In the genomic region with DNA sequence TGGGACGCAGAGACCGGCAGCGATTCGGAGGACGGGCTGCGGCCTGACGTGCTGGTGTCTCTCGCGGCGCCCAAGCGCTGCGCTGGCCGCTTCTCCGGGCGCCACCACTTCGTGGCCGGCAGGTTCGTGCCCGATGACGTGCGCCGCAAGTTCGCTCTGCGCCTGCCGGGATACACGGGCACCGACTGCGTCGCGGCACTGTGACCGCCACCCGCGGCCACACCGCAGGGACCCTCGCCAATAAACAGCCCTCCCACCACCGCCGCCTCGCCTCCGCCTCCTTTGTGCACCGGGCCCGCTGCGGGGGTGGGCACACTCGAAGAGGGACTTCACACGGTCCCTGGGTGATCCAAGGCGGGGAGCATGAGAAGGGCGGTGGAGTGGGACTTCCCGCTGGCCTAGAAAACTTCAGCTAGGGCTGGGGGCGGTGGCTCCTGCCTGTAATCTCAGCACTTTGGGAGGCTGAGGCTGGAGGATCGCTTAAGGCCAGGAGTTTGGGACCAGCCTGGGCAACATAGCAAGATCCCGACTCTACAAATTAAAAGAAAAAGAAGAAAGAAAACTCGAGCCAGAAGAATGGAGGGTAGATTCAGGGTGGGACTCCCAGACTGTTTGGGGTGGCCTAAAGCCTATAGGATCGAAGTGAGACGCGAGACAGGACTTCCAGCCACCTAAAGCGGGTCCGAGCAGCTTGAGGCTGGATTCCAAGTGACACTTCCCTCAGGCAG, we compare ENCODE assay signal across 10 cellular contexts. TPM values are rescaled to one million over a fixed set of nuclear protein-coding genes. Genes with fewer than 3 reads are reported as not detected.
DNase-seq lines count a peak whose midpoint lies in the region; ATAC-seq and TF ChIP-seq lines count a peak whose summit lies in the region.
"Had no signal": no experiment of that assay in that cellular context is flagged by ENCODE, and none has a peak within 500 bp of the region (broad histone marks: within the 10 kb centered on the region; RNA-seq: fewer than 3 reads in every experiment).

No MANE protein-coding gene starts in this region.

- no peak overlapping the region for H3K27ac ChIP-seq in PC-3 (ENCODE audit: low read length)

- no peak overlapping the region for H2AFZ ChIP-seq in PC-3 (ENCODE audit: low read length)

- POLR2A ChIA-PET in activated CD4-positive, alpha-beta T cell treated with anti-CD3 and anti-CD28 coated beads, Interleukin-2, amount 10 ng/mL, durations not matched to agents 7 days and 5 days (lab: Charles Lee) = no interaction called here
- POLR2A ChIA-PET in PC-3 (lab: Charles Lee; ENCODE audit: unreplicated experiment) = no interaction called here

- H3K4me1 Mint-ChIP-seq in activated CD4-positive, alpha-beta T cell treated with anti-CD3 and anti-CD28 coated beads, Interleukin-2, amount 10 ng/mL, durations not matched to agents 7 days and 5 days = peaks cover 38% of the 10 kb centered on the region
- H3K4me1 Mint-ChIP-seq in glutamatergic neuron (ENCODE audit: low read depth, unreplicated experiment) = peaks cover 18% of the 10 kb centered on the region

- peaks cover 9% of the 10 kb centered on the region; the same call in 1 of the 2 replicates for H3K4me1 ChIP-seq in PC-3 (ENCODE audit: insufficient read depth, low read length)
- peaks cover 21% of the 10 kb centered on the region for H3K4me1 ChIP-seq in skeletal muscle satellite cell (ENCODE audit: control insufficient read depth, insufficient read depth, low read length)

- no peak for ATAC-seq in PC-3
- ATAC-seq in GM21526 (IDR thresholded peaks at IDR 0.05; ENCODE audit: low FRiP score, unreplicated experiment) = no peak

- no peak for TF ChIP-seq CTCF in PC-3 (conservative IDR thresholded peaks at IDR 0.05; ENCODE audit: low read depth, low read length)
- TF ChIP-seq CTCF in glutamatergic neuron (IDR thresholded peaks at IDR 0.05; ENCODE audit: partially characterized antibody, unreplicated experiment) = no peak

- H3K36me3 Mint-ChIP-seq in activated CD4-positive, alpha-beta T cell treated with anti-CD3 and anti-CD28 coated beads, Interleukin-2, amount 10 ng/mL, durations not matched to agents 7 days and 5 days (ENCODE audit: low read depth) = peaks cover 4% of the 10 kb centered on the region
- H3K36me3 Mint-ChIP-seq in glutamatergic neuron (ENCODE audit: unreplicated experiment) = no peaks in the 10 kb centered on the region

- H3K9me2 ChIP-seq in PC-3 (replicated peaks; ENCODE audit: low read length) = no peaks in the 10 kb centered on the region

- intact Hi-C loops in PC-3 (cut with micrococcal nuclease) = loop anchor here (10.0 kb wide), 1 partner anchor 417 kb away; no protein-coding TSS in a partner anchor

- H3K4me3 Mint-ChIP-seq in activated CD4-positive, alpha-beta T cell treated with anti-CD3 and anti-CD28 coated beads, Interleukin-2, amount 10 ng/mL, durations not matched to agents 7 days and 5 days = no peak overlapping the region
- peak overlapping the region; percentile 64 for H3K4me3 Mint-ChIP-seq in glutamatergic neuron (ENCODE audit: unreplicated experiment)

- no TSS peak for BruUV-seq in PC-3 (replicated peaks; lab: Mats Ljungman, UMichigan)

- H3K79me2 ChIP-seq in PC-3 (ENCODE audit: low read length) = no peaks in the 10 kb centered on the region

- no peaks in the 10 kb centered on the region for H3K27me3 ChIP-seq in PC-3 (ENCODE audit: low read length)
- H3K27me3 ChIP-seq in skeletal muscle satellite cell (ENCODE audit: control insufficient read depth, insufficient read depth, low read length) = peaks cover 28% of the 10 kb centered on the region

- CTCF ChIA-PET in activated CD4-positive, alpha-beta T cell treated with anti-CD3 and anti-CD28 coated beads, Interleukin-2, amount 10 ng/mL, durations not matched to agents 7 days and 5 days (lab: Charles Lee) = interaction anchor here (0.6 kb wide), 1 partner anchor 152 kb away, joined by 3 read pairs; no protein-coding TSS in a partner anchor
- CTCF ChIA-PET in PC-3 (lab: Charles Lee) = no interaction called here

- no peaks in the 10 kb centered on the region for H3F3A ChIP-seq in PC-3 (ENCODE audit: low read length, unreplicated experiment)

- H4K20me1 ChIP-seq in PC-3 (ENCODE audit: low read length) = no peaks in the 10 kb centered on the region

- peak overlapping the region; percentile 31 for H3K27ac Mint-ChIP-seq in activated CD4-positive, alpha-beta T cell treated with anti-CD3 and anti-CD28 coated beads, Interleukin-2, amount 10 ng/mL, durations not matched to agents 7 days and 5 days
- H3K27ac Mint-ChIP-seq in glutamatergic neuron (ENCODE audit: unreplicated experiment) = peak overlapping the region; percentile 55

- no peaks in the 10 kb centered on the region for H3K36me3 ChIP-seq in PC-3 (ENCODE audit: low read depth, low read length)
- H3K36me3 ChIP-seq in skeletal muscle satellite cell (ENCODE audit: insufficient read depth, low read length) = no peaks in the 10 kb centered on the region

- H3K27me3 Mint-ChIP-seq in activated CD4-positive, alpha-beta T cell treated with anti-CD3 and anti-CD28 coated beads, Interleukin-2, amount 10 ng/mL, durations not matched to agents 7 days and 5 days = peaks cover 24% of the 10 kb centered on the region
- H3K27me3 Mint-ChIP-seq in glutamatergic neuron (ENCODE audit: unreplicated experiment) = peaks cover 29% of the 10 kb centered on the region

- H3K4me3 ChIP-seq in PC-3 (ENCODE audit: low read length) (peak overlapping the region; percentile 59; the same call in 1 of the 2 replicates), skeletal muscle satellite cell (ENCODE audit: low read length) (no peak overlapping the region)

- no peaks in the 10 kb centered on the region for H3K9me3 ChIP-seq in PC-3 (ENCODE audit: low read length)
- no peaks in the 10 kb centered on the region for H3K9me3 ChIP-seq in skeletal muscle satellite cell (replicated peaks; ENCODE audit: low read length)

- H3K4me2 ChIP-seq in PC-3 (ENCODE audit: low read length) (peak overlapping the region; percentile 79), skeletal muscle satellite cell (ENCODE audit: low read length) (peak overlapping the region; percentile 62)

- H3K9ac ChIP-seq in PC-3 (ENCODE audit: low read length) (no peak overlapping the region), skeletal muscle satellite cell (ENCODE audit: low read depth, low read length) (no peak overlapping the region)

- DNase-seq in activated CD4-positive, alpha-beta T cell treated with anti-CD3 and anti-CD28 coated beads, Interleukin-2, amount 10 ng/mL, durations not matched to agents 7 days and 5 days = no peak
- no peak for DNase-seq in activated CD4-positive, alpha-beta T cell treated with anti-CD3 and anti-CD28 coated beads, Interleukin-2, amount 50 U/mL, for 1 hour
- DNase-seq in PC-3 (peak; percentile 19), glutamatergic neuron (peak; percentile 23), NCI-H2107 (lab: John Stamatoyannopoulos, UW) (no peak), AG08396 (ENCODE audit: low spot score) (no peak)
- DNase-seq: NCI-H1694 treated with DMSO at 0.1 percent for 48 hours, SHP77 had no signal

- H3K9me3 Mint-ChIP-seq in activated CD4-positive, alpha-beta T cell treated with anti-CD3 and anti-CD28 coated beads, Interleukin-2, amount 10 ng/mL, durations not matched to agents 7 days and 5 days = no peaks in the 10 kb centered on the region
- peaks cover 10% of the 10 kb centered on the region for H3K9me3 Mint-ChIP-seq in glutamatergic neuron (ENCODE audit: unreplicated experiment)

RNA-seq across cellular contexts. Expression of gene CILP2, which starts 0.6 kb away (rescaled TPM):
- under 1 TPM in 1 of 2 experiments, not detected in 1; 0.25 TPM for total RNA-seq in activated CD4-positive, alpha-beta T cell treated with anti-CD3 and anti-CD28 coated beads, Interleukin-2, amount 10 ng/mL, durations not matched to agents 7 days and 5 days
- total RNA-seq in PC-3 (2014; rRNA removed) = 2.0 and 2.5 TPM in 2 replicates
- 40.9 TPM for total RNA-seq in glutamatergic neuron (ENCODE audit: unreplicated experiment)
- total RNA-seq in skeletal muscle satellite cell (2012; rRNA removed) = 0.25 and 0.66 TPM in 2 replicates

RNA-seq across cellular contexts. Expression of gene YJEFN3, which starts 8.8 kb away (rescaled TPM):
- 10 to 100 TPM; 12.8 to 13.2 TPM for total RNA-seq in activated CD4-positive, alpha-beta T cell treated with anti-CD3 and anti-CD28 coated beads, Interleukin-2, amount 10 ng/mL, durations not matched to agents 7 days and 5 days
- total RNA-seq in PC-3 (2014; rRNA removed) (6.5 and 8.1 TPM in 2 replicates), glutamatergic neuron (ENCODE audit: unreplicated experiment) (21.6 TPM)
- total RNA-seq in skeletal muscle satellite cell (2012; rRNA removed) = 0.51 and 0.66 TPM in 2 replicates

RNA-seq across cellular contexts. Expression of gene NDUFA13, which starts 21.5 kb away (rescaled TPM):
- total RNA-seq in activated CD4-positive, alpha-beta T cell treated with anti-CD3 and anti-CD28 coated beads, Interleukin-2, amount 10 ng/mL, durations not matched to agents 7 days and 5 days = 100 to 1,000 TPM; 314 to 363 TPM
- total RNA-seq in PC-3 (2014; rRNA removed) (380 and 481 TPM in 2 replicates), glutamatergic neuron (ENCODE audit: unreplicated experiment) (394 TPM)
- total RNA-seq in skeletal muscle satellite cell (2012; rRNA removed) = 115 and 151 TPM in 2 replicates

RNA-seq across cellular contexts. Expression of gene TSSK6, which starts 22.1 kb away (rescaled TPM):
- total RNA-seq in activated CD4-positive, alpha-beta T cell treated with anti-CD3 and anti-CD28 coated beads, Interleukin-2, amount 10 ng/mL, durations not matched to agents 7 days and 5 days = 1 to 10 TPM; 3.7 to 4.4 TPM
- total RNA-seq in PC-3 (2014; rRNA removed) = 4.5 and 4.9 TPM in 2 replicates
- 1.7 TPM for total RNA-seq in glutamatergic neuron (ENCODE audit: unreplicated experiment)
- 1.3 and 2.0 TPM in 2 replicates for total RNA-seq in skeletal muscle satellite cell (2012; rRNA removed)

Comparison
In these comparisons a context has a peak if more than half of its experiments do, and no peak if none do; other contexts are left out.
1. DNase-seq: peak in PC-3 (single experiment) and glutamatergic neuron (single experiment); none in activated CD4-positive, alpha-beta T cell treated with anti-CD3 and anti-CD28 coated beads, Interleukin-2, amount 10 ng/mL, durations not matched to agents 7 days and 5 days (single experiment), activated CD4-positive, alpha-beta T cell treated with anti-CD3 and anti-CD28 coated beads, Interleukin-2, amount 50 U/mL, for 1 hour (single experiment), NCI-H2107 (single experiment) and AG08396 (single experiment).
2. RNA of gene CILP2, which starts 0.6 kb away (total RNA-seq): 40.9 TPM in glutamatergic neuron (single experiment); 2.0 to 2.5 TPM in PC-3 and 0.25 TPM in activated CD4-positive, alpha-beta T cell treated with anti-CD3 and anti-CD28 coated beads, Interleukin-2, amount 10 ng/mL, durations not matched to agents 7 days and 5 days; every median in the first group is over 10 times any median in the second.